19 cellular contexts compared by ENCODE assay signal in the genomic region with DNA sequence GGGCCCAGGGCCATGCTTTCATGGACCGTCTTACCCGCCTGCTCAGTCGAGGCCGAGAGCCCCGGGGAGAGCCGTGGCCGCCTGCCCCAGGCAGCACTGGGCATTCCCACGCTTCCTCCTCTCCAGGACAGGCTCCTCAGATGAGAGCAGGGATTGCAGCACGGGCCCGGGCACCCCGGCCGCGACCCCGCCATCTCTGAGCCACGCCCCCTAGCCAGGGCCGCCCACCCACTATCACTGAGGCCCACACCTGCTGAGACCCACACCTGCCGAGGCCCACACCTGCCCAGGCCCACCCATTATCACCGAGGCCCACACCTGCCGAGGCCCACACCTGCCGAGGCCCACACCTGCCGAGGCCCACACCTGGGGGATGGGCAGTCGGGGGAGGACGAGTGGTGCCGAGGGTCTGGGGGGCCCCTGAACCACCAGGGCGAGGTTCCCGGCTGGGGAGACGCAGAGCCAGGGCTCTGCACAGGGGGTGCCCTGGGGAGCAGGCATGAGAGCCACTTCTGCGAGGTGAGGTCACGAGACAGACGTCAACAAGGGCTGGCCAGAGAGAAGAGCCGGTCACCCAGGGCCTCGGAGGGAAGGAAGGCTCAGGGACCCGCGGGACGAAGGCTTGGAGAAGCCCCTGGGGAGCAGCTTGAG.
A peak's percentile ranks its signal among the peaks of the same experiment; 100 is the strongest.
DNase-seq lines count a peak whose midpoint lies in the region; ATAC-seq, FAIRE-seq and TF ChIP-seq lines count a peak whose summit lies in the region.
"Had no signal": no experiment of that assay in that cellular context is flagged by ENCODE, and none has a peak within 500 bp of the region (broad histone marks: within the 10 kb centered on the region; RNA-seq: fewer than 3 reads in every experiment).

No MANE protein-coding gene starts in this region.

- DNase-seq in left ventricle myocardium inferior (peak; percentile 8), Right ventricle myocardium superior (no peak), glutamatergic neuron (peak; percentile 10), sigmoid colon (peak; percentile 61), H54 (ENCODE audit: insufficient read length, low spot score) (no peak), foreskin melanocyte (no peak)
- DNase-seq in effector memory CD4-positive, alpha-beta T cell = no peak
- DNase-seq: C1 segment of cervical spinal cord; CD4-positive, alpha-beta memory T cell; DND-41; GDM1 had no signal

- TF ChIP-seq EP300 in sigmoid colon (IDR thresholded peaks at IDR 0.05) = no peak

- no peak overlapping the region for H3K4me3 Mint-ChIP-seq in glutamatergic neuron (ENCODE audit: unreplicated experiment)
- H3K4me3 Mint-ChIP-seq: B cell; CD4-positive, alpha-beta memory T cell had no signal

- FAIRE-seq in H54 (lab: Jason Lieb, UNC) = no peak
- FAIRE-seq: A204.1, D721Med, GM12892, GM19239, H1 had no signal

- peaks cover 2% of the 10 kb centered on the region for H3K9me3 Mint-ChIP-seq in glutamatergic neuron (ENCODE audit: unreplicated experiment)
- H3K9me3 Mint-ChIP-seq: CD4-positive, alpha-beta memory T cell had no signal

- no peak overlapping the region for H3K27ac ChIP-seq in left ventricle myocardium inferior (replicated peaks)
- no peak overlapping the region for H3K27ac ChIP-seq in sigmoid colon
- no peak overlapping the region for H3K27ac ChIP-seq in effector memory CD4-positive, alpha-beta T cell (ENCODE audit: insufficient read depth, low read length, poor library complexity, severe bottlenecking)
- H3K27ac ChIP-seq: HL-60 had no signal

- TF ChIP-seq POLR2A in sigmoid colon (IDR thresholded peaks at IDR 0.05) = no peak
- TF ChIP-seq POLR2A in H54 (IDR thresholded peaks at IDR 0.05; ENCODE audit: low read depth, low read length) = no peak

- ATAC-seq in Right ventricle myocardium superior (ENCODE audit: poor library complexity) = no peak
- ATAC-seq: HCT116 had no signal

- WGBS in sigmoid colon, 2 donors = 83 to 86% methylated on average over 35 of the region's 35 CpGs

- H3K36me3 Mint-ChIP-seq in glutamatergic neuron (ENCODE audit: unreplicated experiment) = no peaks in the 10 kb centered on the region
- H3K36me3 Mint-ChIP-seq: CD4-positive, alpha-beta memory T cell had no signal

- intact Hi-C loops in left ventricle myocardium inferior (cut with micrococcal nuclease) (no loop called here), Right ventricle myocardium superior (cut with DNase I) (no loop called here), sigmoid colon (cut with DNase I) (no loop called here)

- H3K4me1 ChIP-seq in left ventricle myocardium inferior (peaks cover 11% of the 10 kb centered on the region), sigmoid colon (no peaks in the 10 kb centered on the region)
- peaks cover 9% of the 10 kb centered on the region for H3K4me1 ChIP-seq in effector memory CD4-positive, alpha-beta T cell (ENCODE audit: control insufficient read depth, insufficient read depth, low read length, poor library complexity, severe bottlenecking)

- H3K4me1 Mint-ChIP-seq in glutamatergic neuron (ENCODE audit: low read depth, unreplicated experiment) = no peaks in the 10 kb centered on the region

- no peaks in the 10 kb centered on the region for H3K27me3 Mint-ChIP-seq in glutamatergic neuron (ENCODE audit: unreplicated experiment)
- H3K27me3 Mint-ChIP-seq: CD4-positive, alpha-beta memory T cell had no signal

- H3K27me3 ChIP-seq in left ventricle myocardium inferior (ENCODE audit: low read depth) (peaks cover 4% of the 10 kb centered on the region), sigmoid colon (no peaks in the 10 kb centered on the region)
- H3K27me3 ChIP-seq in effector memory CD4-positive, alpha-beta T cell (replicated peaks; ENCODE audit: control insufficient read depth, insufficient read depth, low read length, poor library complexity, severe bottlenecking) = no peaks in the 10 kb centered on the region

- H3K4me3 ChIP-seq in left ventricle myocardium inferior (no peak overlapping the region), sigmoid colon (no peak overlapping the region)
- no peak overlapping the region for H3K4me3 ChIP-seq in effector memory CD4-positive, alpha-beta T cell (ENCODE audit: insufficient read depth, low read depth, low read length, poor library complexity, severe bottlenecking)

- TF ChIP-seq CTCF in left ventricle myocardium inferior (IDR thresholded peaks at IDR 0.05; ENCODE audit: borderline replicate concordance) = no peak
- no peak for TF ChIP-seq CTCF in glutamatergic neuron (IDR thresholded peaks at IDR 0.05; ENCODE audit: partially characterized antibody, unreplicated experiment)
- TF ChIP-seq CTCF in sigmoid colon (IDR thresholded peaks at IDR 0.05) = no peak

- H3K9me3 ChIP-seq in left ventricle myocardium inferior (replicated peaks) (no peaks in the 10 kb centered on the region), sigmoid colon (no peaks in the 10 kb centered on the region)
- no peaks in the 10 kb centered on the region for H3K9me3 ChIP-seq in effector memory CD4-positive, alpha-beta T cell (ENCODE audit: control insufficient read depth, low read length)

- H3K36me3 ChIP-seq in left ventricle myocardium inferior (no peaks in the 10 kb centered on the region), sigmoid colon (no peaks in the 10 kb centered on the region)
- H3K36me3 ChIP-seq in effector memory CD4-positive, alpha-beta T cell (ENCODE audit: control insufficient read depth, insufficient read depth, low read length) = no peaks in the 10 kb centered on the region

- no peak overlapping the region for H3K27ac Mint-ChIP-seq in glutamatergic neuron (ENCODE audit: unreplicated experiment)
- H3K27ac Mint-ChIP-seq: B cell; CD4-positive, alpha-beta memory T cell had no signal

Comparison
In these comparisons a context has a peak if more than half of its experiments do, and no peak if none do; other contexts are left out.
1. DNase-seq: peak in left ventricle myocardium inferior (single experiment), glutamatergic neuron (single experiment) and sigmoid colon (single experiment); none in Right ventricle myocardium superior (single experiment), H54 (single experiment), foreskin melanocyte (single experiment) and effector memory CD4-positive, alpha-beta T cell (0 of 3).